Comparison of ENCODE assay signal across 31 cellular contexts in genomic region chrX:48754124-48754667, GRCh38. TPM values are rescaled to one million over a fixed set of nuclear protein-coding genes. Genes with fewer than 3 reads are reported as not detected.
"Had no signal": no experiment of that assay in that cellular context is flagged by ENCODE, and none has a peak within 500 bp of the region (broad histone marks: within the 10 kb centered on the region; RNA-seq: fewer than 3 reads in every experiment).

No MANE protein-coding gene starts in this region.

- H3K27me3 Mint-ChIP-seq: stimulated activated naive CD8-positive, alpha-beta T cell treated with anti-CD3 and anti-CD28 coated beads, Interleukin-15, Interleukin-2, amounts not matched to agents 100 ng/mL and 50 ng/mL, for 24 hours had no signal

- H3K4me2 ChIP-seq: neural progenitor cell had no signal

- H3K36me3 Mint-ChIP-seq: memory B cell; mesothelial cell of epicardium; naive B cell; neural progenitor cell; stimulated activated naive B cell treated with anti-CD40 and anti-IgM and Interleukin-4, amounts not matched to agents 10 μg/mL and 1 μg/mL and 100 μg/mL, for 72 hours had no signal

- H3K79me2 ChIP-seq: parathyroid adenoma had no signal

- H3K4me1 Mint-ChIP-seq: endodermal cell; memory B cell; mesothelial cell of epicardium; naive B cell; nephron; neural progenitor cell; stimulated activated naive B cell treated with anti-CD40 and anti-IgM and Interleukin-4, amounts not matched to agents 10 μg/mL and 1 μg/mL and 100 μg/mL, for 72 hours had no signal

- ATAC-seq: gastrocnemius medialis; mucosa of descending colon; psoas muscle; right cardiac atrium; stimulated activated naive B cell treated with anti-CD40 and anti-IgM and Interleukin-4, amounts not matched to agents 10 μg/mL and 1 μg/mL and 100 μg/mL, for 72 hours; upper lobe of right lung had no signal

- H3K9me3 ChIP-seq: gastrocnemius medialis, mucosa of descending colon, psoas muscle, thoracic aorta, tibial nerve, upper lobe of right lung, vagina had no signal

- FAIRE-seq: colon, keratinocyte, small intestine had no signal

- H3K9me3 Mint-ChIP-seq: memory B cell; stimulated activated naive B cell treated with anti-CD40 and anti-IgM and Interleukin-4, amounts not matched to agents 10 μg/mL and 1 μg/mL and 100 μg/mL, for 72 hours; stimulated activated naive CD8-positive, alpha-beta T cell treated with anti-CD3 and anti-CD28 coated beads, Interleukin-15, Interleukin-2, amounts not matched to agents 100 ng/mL and 50 ng/mL, for 24 hours had no signal

- H3K4me3 Mint-ChIP-seq: endodermal cell; memory B cell; mesothelial cell of epicardium; naive B cell; nephron; neural progenitor cell; stimulated activated naive B cell treated with anti-CD40 and anti-IgM and Interleukin-4, amounts not matched to agents 10 μg/mL and 1 μg/mL and 100 μg/mL, for 72 hours; stimulated activated naive CD8-positive, alpha-beta T cell treated with anti-CD3 and anti-CD28 coated beads, Interleukin-15, Interleukin-2, amounts not matched to agents 100 ng/mL and 50 ng/mL, for 24 hours had no signal

- DNase-seq: effector CD8-positive, alpha-beta T cell; endodermal cell; foreskin fibroblast; gastrocnemius medialis; head of caudate nucleus; mucosa of descending colon; naive B cell; psoas muscle; right cardiac atrium; small intestine; stimulated activated CD4-positive, alpha-beta T cell treated with anti-CD3 and anti-CD28 coated beads, Interleukin-15, amount 100 ng/mL, for 24 hours; stimulated activated CD4-positive, alpha-beta T cell treated with anti-CD3 and anti-CD28 coated beads, Interleukin-2, amount 100 ng/mL, for 48 hours; stimulated activated naive B cell treated with anti-CD40 and anti-IgM and Interleukin-4, amounts not matched to agents 10 μg/mL and 1 μg/mL and 100 μg/mL, for 72 hours; upper lobe of right lung had no signal

- H2AFZ ChIP-seq: neural progenitor cell, parathyroid adenoma had no signal

- H3K4me1 ChIP-seq: gastrocnemius medialis, neural progenitor cell, psoas muscle, tibial nerve, upper lobe of right lung, vagina had no signal

- H3K27me3 ChIP-seq: gastrocnemius medialis, neural progenitor cell, tibial nerve, upper lobe of right lung, vagina had no signal

- H3K4me3 ChIP-seq: gastrocnemius medialis, lung, mucosa of descending colon, neural progenitor cell, psoas muscle, thoracic aorta, tibial nerve, upper lobe of right lung, vagina had no signal

- H3K27ac ChIP-seq: epithelial cell of prostate, gastrocnemius medialis, neural progenitor cell, parathyroid adenoma, psoas muscle, thoracic aorta, tibial nerve, upper lobe of right lung, vagina had no signal

- H3K36me3 ChIP-seq: gastrocnemius medialis, neural progenitor cell, thoracic aorta, tibial nerve, upper lobe of right lung, vagina had no signal

- H3K27ac Mint-ChIP-seq: endodermal cell; memory B cell; mesothelial cell of epicardium; nephron; neural progenitor cell; stimulated activated naive B cell treated with anti-CD40 and anti-IgM and Interleukin-4, amounts not matched to agents 10 μg/mL and 1 μg/mL and 100 μg/mL, for 72 hours; stimulated activated naive CD8-positive, alpha-beta T cell treated with anti-CD3 and anti-CD28 coated beads, Interleukin-15, Interleukin-2, amounts not matched to agents 100 ng/mL and 50 ng/mL, for 24 hours had no signal

- H3K9ac ChIP-seq: neural progenitor cell, parathyroid adenoma had no signal

RNA-seq across cellular contexts. Expression of gene GLOD5, which starts 7.4 kb away (rescaled TPM):
- total RNA-seq: endodermal cell, gastrocnemius medialis, glomerular endothelial cell, mesothelial cell of epicardium, osteoblast, psoas muscle, renal cortical epithelial cell, right cardiac atrium, thoracic aorta, tibial nerve, vagina had no signal
- polyA plus RNA-seq: keratinocyte, psoas muscle, right cardiac atrium had no signal

RNA-seq across cellular contexts. Expression of gene GATA1, which starts 32.2 kb away (rescaled TPM):
- total RNA-seq: endodermal cell, esophagus mucosa, gastrocnemius medialis, glomerular endothelial cell, mesothelial cell of epicardium, osteoblast, renal cortical epithelial cell, right cardiac atrium had no signal
- polyA plus RNA-seq: keratinocyte, right cardiac atrium had no signal
